In genomic region chr12:5912437-5913334, GRCh38 we compare ENCODE assay signal across 2 cellular contexts.
TF ChIP-seq lines count a peak whose summit lies in the region.

No MANE protein-coding gene starts in this region.

TF ChIP-seq in GM12878, 131 proteins besides CTCF, POLR2A, EP300 and RAD21:
- TF ChIP-seq SRF (IDR thresholded peaks at IDR 0.05; ENCODE audit: low read depth in 2 of 2, low read length in 2 of 2) (no peak), MEF2B (IDR thresholded peaks at IDR 0.05; ENCODE audit: partially characterized antibody, poor library complexity, severe bottlenecking) (no peak), PAX5 (IDR thresholded peaks at IDR 0.05; ENCODE audit: borderline replicate concordance, low read depth, low read length) (no peak), MYC (IDR thresholded peaks at IDR 0.05; ENCODE audit: insufficient read depth, insufficient read length, insufficient replicate concordance, low read length, severe bottlenecking) (no peak), USF1 (IDR thresholded peaks at IDR 0.05; ENCODE audit: borderline replicate concordance, extremely low read length, insufficient read depth, low read depth, low read length) (no peak)

TF ChIP-seq in HepG2, 621 proteins besides CTCF, POLR2A, EP300 and RAD21:
- TF ChIP-seq BATF2 (CRISPR knock-in tag; IDR thresholded peaks at IDR 0.05): no peak
- TF ChIP-seq CBX1 (IDR thresholded peaks at IDR 0.05; ENCODE audit: low read depth): no peak
- TF ChIP-seq STAG1 (CRISPR knock-in tag; IDR thresholded peaks at IDR 0.05): peak; percentile 27
- no peak for TF ChIP-seq ARNT (IDR thresholded peaks at IDR 0.05)
TF ChIP-seq in HepG2: peak in this region for 1.
